In genomic region chr1:230379462-230379861, GRCh38 we compare ENCODE assay signal across 22 cellular contexts. TPM values are rescaled to one million over a fixed set of nuclear protein-coding genes. Genes with fewer than 3 reads are reported as not detected.
A peak's percentile ranks its signal among the peaks of the same experiment; 100 is the strongest.
DNase-seq lines count a peak whose midpoint lies in the region; ATAC-seq, FAIRE-seq and TF ChIP-seq lines count a peak whose summit lies in the region.
"Had no signal": no experiment of that assay in that cellular context is flagged by ENCODE, and none has a peak within 500 bp of the region (broad histone marks: within the 10 kb centered on the region; RNA-seq: fewer than 3 reads in every experiment).

No MANE protein-coding gene starts in this region.

- WGBS in K562 (ENCODE audit: insufficient coverage, low coverage, missing lambda C conversion rate): 0% methylated on average over 3 of the region's 3 CpGs

- H3K9ac ChIP-seq in K562 (ENCODE audit: insufficient read depth in 1 of 2, low read depth in 2 of 2, low read length in 2 of 2): no peak overlapping the region
- H3K9ac ChIP-seq: BLaER1 treated with 17β-estradiol and CSF1 and Interleukin-3, amounts not matched to agents 10 nM and 100 nM had no signal

- no peak for TF ChIP-seq EP300 in K562 (IDR thresholded peaks at IDR 0.05; ENCODE audit: low read length)

- peaks cover 3 to 11% of the 10 kb centered on the region in 2 experiments; a peak in 3 of 5 replicates for H3K27me3 ChIP-seq in K562 (ENCODE audit: control insufficient read depth in 2 of 2, insufficient read depth in 2 of 2, low read length in 2 of 2)
- H3K27me3 ChIP-seq: BLaER1 treated with 17β-estradiol and CSF1 and Interleukin-3, amounts not matched to agents 10 nM and 100 nM had no signal

- intact Hi-C loops in K562 (cut with micrococcal nuclease): no loop called here

- H3K79me2 ChIP-seq in K562 (ENCODE audit: control insufficient read depth, insufficient read depth, low read length): no peaks in the 10 kb centered on the region

- no peak for FAIRE-seq in K562 (lab: Jason Lieb, UNC)
- FAIRE-seq: A549, D721Med, G401.6, GM12891, GM19239 had no signal

- peaks cover 16% of the 10 kb centered on the region for H3K27me3 Mint-ChIP-seq in activated naive CD4-positive, alpha-beta T cell treated with anti-CD3 and anti-CD28 coated beads, Interleukin-2, amount 50 U/mL, for 24 hours
- peaks cover 21% of the 10 kb centered on the region for H3K27me3 Mint-ChIP-seq in activated naive CD4-positive, alpha-beta T cell treated with anti-CD3 and anti-CD28 coated beads, Interleukin-2, amount 10 ng/mL, durations not matched to agents 7 days and 5 days

- TF ChIP-seq CTCF in HEK293 (tag by site-specific recombination; IDR thresholded peaks at IDR 0.05) (no peak), K562 (IDR thresholded peaks at IDR 0.05 in 2 of 3, conservative IDR thresholded peaks at IDR 0.05 in 1 of 3; ENCODE audit: insufficient read depth in 2 of 3, low read depth in 1 of 3, low read length in 3 of 3) (no peak)

- no peaks in the 10 kb centered on the region for H3K4me1 Mint-ChIP-seq in activated naive CD4-positive, alpha-beta T cell treated with anti-CD3 and anti-CD28 coated beads, Interleukin-2, amount 50 U/mL, for 24 hours
- H3K4me1 Mint-ChIP-seq in activated naive CD4-positive, alpha-beta T cell treated with anti-CD3 and anti-CD28 coated beads, Interleukin-2, amount 10 ng/mL, durations not matched to agents 7 days and 5 days: no peaks in the 10 kb centered on the region
- H3K4me1 Mint-ChIP-seq: B cell had no signal

- H3K4me1 ChIP-seq in HEK293 (ENCODE audit: control insufficient read depth, insufficient read depth, low read length): no peaks in the 10 kb centered on the region
- no peaks in the 10 kb centered on the region for H3K4me1 ChIP-seq in K562 (replicated peaks in 1 of 2; ENCODE audit: control insufficient read depth in 2 of 2, insufficient read depth in 2 of 2, low read length in 2 of 2)

- H3K4me2 ChIP-seq in K562 (ENCODE audit: insufficient read depth, low read length): no peak overlapping the region
- H3K4me2 ChIP-seq: A549; BLaER1 treated with 17β-estradiol and CSF1 and Interleukin-3, amounts not matched to agents 10 nM and 100 nM had no signal

- no peaks in the 10 kb centered on the region for H3K9me3 ChIP-seq in HEK293 (ENCODE audit: control insufficient read depth, insufficient read depth, low read depth, low read length)
- 0 out of 2 replicates have a peak, but pooled peaks cover 3% of the 10 kb centered on the region for H3K9me3 ChIP-seq in K562 (replicated peaks; ENCODE audit: control insufficient read depth, insufficient read depth, low read depth, low read length)

- H3K27ac ChIP-seq in HEK293 (ENCODE audit: extremely low read depth, low read depth, low read length): no peak overlapping the region
- no peak overlapping the region for H3K27ac ChIP-seq in K562 (ENCODE audit: extremely low read depth, low read depth, low read length)
- H3K27ac ChIP-seq: 22Rv1; A549; BLaER1 treated with 17β-estradiol and CSF1 and Interleukin-3, amounts not matched to agents 10 nM and 100 nM; C4-2B had no signal

- POLR2A ChIA-PET in HEK293 (lab: Yijun Ruan, JAX): no interaction called here
- POLR2A ChIA-PET in K562 (lab: Yijun Ruan, JAX): no interaction called here

- in situ Hi-C loops in K562 (cut with MboI): no loop called here

- no peak for DNase-seq in activated naive CD4-positive, alpha-beta T cell treated with anti-CD3 and anti-CD28 coated beads, Interleukin-2, amount 10 ng/mL, durations not matched to agents 7 days and 5 days
- DNase-seq in K562 (ENCODE audit: extremely low read depth in 1 of 4, low spot score in 3 of 4) (no peak), NCI-H2107 treated with DMSO at 0.1 percent for 48 hours (lab: John Stamatoyannopoulos, UW; ENCODE audit: unreplicated experiment) (no peak)
- DNase-seq: AML-193; Caco-2; Calu3; CD4-positive, alpha-beta T cell; CD8-positive, alpha-beta T cell; DMS79 treated with DMSO at 0.1 percent for 48 hours; GF-D8 had no signal

- H2AFZ ChIP-seq in K562 (ENCODE audit: low read depth, low read length): no peak overlapping the region

- H3K27ac Mint-ChIP-seq in activated naive CD4-positive, alpha-beta T cell treated with anti-CD3 and anti-CD28 coated beads, Interleukin-2, amount 50 U/mL, for 24 hours: peak overlapping the region; percentile 33
- H3K27ac Mint-ChIP-seq in activated naive CD4-positive, alpha-beta T cell treated with anti-CD3 and anti-CD28 coated beads, Interleukin-2, amount 10 ng/mL, durations not matched to agents 7 days and 5 days: no peak overlapping the region
- H3K27ac Mint-ChIP-seq: B cell; CD4-positive, alpha-beta T cell; CD8-positive, alpha-beta T cell had no signal

- H3K4me3 ChIP-seq in HEK293 (ENCODE audit: low read depth, low read length) (no peak overlapping the region), K562 (no peak overlapping the region)
- H3K4me3 ChIP-seq: A549 had no signal

- CTCF ChIA-PET in activated naive CD4-positive, alpha-beta T cell treated with anti-CD3 and anti-CD28 coated beads, Interleukin-2, amount 10 ng/mL, durations not matched to agents 7 days and 5 days (lab: Charles Lee): no interaction called here
- CTCF ChIA-PET in HEK293 (lab: Yijun Ruan, JAX): no interaction called here
- CTCF ChIA-PET in K562 (lab: Yijun Ruan, JAX; ENCODE audit: low intra/inter-chr PET ratio): no interaction called here

- H3K9me3 Mint-ChIP-seq in activated naive CD4-positive, alpha-beta T cell treated with anti-CD3 and anti-CD28 coated beads, Interleukin-2, amount 50 U/mL, for 24 hours: peaks cover 8% of the 10 kb centered on the region
- H3K9me3 Mint-ChIP-seq in activated naive CD4-positive, alpha-beta T cell treated with anti-CD3 and anti-CD28 coated beads, Interleukin-2, amount 10 ng/mL, durations not matched to agents 7 days and 5 days: peaks cover 11% of the 10 kb centered on the region

- no TSS peak for BruUV-seq in K562 (replicated peaks; lab: Mats Ljungman, UMichigan)

- no peaks in the 10 kb centered on the region for H3K36me3 Mint-ChIP-seq in activated naive CD4-positive, alpha-beta T cell treated with anti-CD3 and anti-CD28 coated beads, Interleukin-2, amount 50 U/mL, for 24 hours
- H3K36me3 Mint-ChIP-seq in activated naive CD4-positive, alpha-beta T cell treated with anti-CD3 and anti-CD28 coated beads, Interleukin-2, amount 10 ng/mL, durations not matched to agents 7 days and 5 days: no peaks in the 10 kb centered on the region
- H3K36me3 Mint-ChIP-seq: CD8-positive, alpha-beta T cell had no signal

- no peak for TF ChIP-seq POLR2A in K562 (conservative IDR thresholded peaks at IDR 0.05)

- no peaks in the 10 kb centered on the region for H3K9me1 ChIP-seq in K562 (ENCODE audit: control insufficient read depth, insufficient read depth, low read length)

- no peak overlapping the region for H3K4me3 Mint-ChIP-seq in activated naive CD4-positive, alpha-beta T cell treated with anti-CD3 and anti-CD28 coated beads, Interleukin-2, amount 50 U/mL, for 24 hours
- no peak overlapping the region for H3K4me3 Mint-ChIP-seq in activated naive CD4-positive, alpha-beta T cell treated with anti-CD3 and anti-CD28 coated beads, Interleukin-2, amount 10 ng/mL, durations not matched to agents 7 days and 5 days
- H3K4me3 Mint-ChIP-seq: B cell; CD4-positive, alpha-beta T cell; CD8-positive, alpha-beta T cell had no signal

- H3K36me3 ChIP-seq in HEK293 (ENCODE audit: control insufficient read depth in 2 of 2, insufficient read depth in 1 of 2, low read length in 2 of 2) (no peaks in the 10 kb centered on the region), K562 (ENCODE audit: control insufficient read depth, insufficient read depth, low read length) (no peaks in the 10 kb centered on the region)

- no peak for TF ChIP-seq RAD21 in K562 (CRISPR knock-in tag; conservative IDR thresholded peaks at IDR 0.05 in 1 of 2, IDR thresholded peaks at IDR 0.05 in 1 of 2)

- ATAC-seq in K562 (no peak), GM19328 (IDR thresholded peaks at IDR 0.05; ENCODE audit: unreplicated experiment) (no peak)
- ATAC-seq: A549; CD8-positive, alpha-beta T cell had no signal

- H4K20me1 ChIP-seq in K562 (replicated peaks; ENCODE audit: control insufficient read depth, insufficient read depth, low read length): no peaks in the 10 kb centered on the region

TF ChIP-seq in K562, 482 proteins besides CTCF, POLR2A, EP300 and RAD21:
- TF ChIP-seq ZNF436 (CRISPR knock-in tag; IDR thresholded peaks at IDR 0.05) (no peak), TRIM28 (IDR thresholded peaks at IDR 0.05) (0 out of 2 replicates have a peak, but pooled peaks have one; percentile 22), GABPB2 (CRISPR knock-in tag; conservative IDR thresholded peaks at IDR 0.05) (no peak), NR1H2 (CRISPR knock-in tag; IDR thresholded peaks at IDR 0.05) (no peak), ZFP36 (IDR thresholded peaks at IDR 0.05; ENCODE audit: low read depth, low read length, partially characterized antibody) (no peak), MYC (IDR thresholded peaks at IDR 0.05; ENCODE audit: low read depth, low read length) (no peak), MYC (CRISPR knock-in tag; IDR thresholded peaks at IDR 0.05; ENCODE audit: borderline replicate concordance, low read depth) (no peak), ZFP1 (CRISPR knock-in tag; IDR thresholded peaks at IDR 0.05) (peak; percentile 87)

RNA-seq across cellular contexts. Expression of gene PGBD5, which starts 46.7 kb away (rescaled TPM):
- 0.05 TPM in 1 of 2 replicates, not detected in the other for total RNA-seq in K562 (2011; cell fraction: chromatin; rRNA removed; ENCODE audit: low replicate concordance)
- 0.13 TPM in 1 of 2 replicates, not detected in the other for total RNA-seq in K562 (2011; cell fraction: nucleolus; rRNA removed)
- total RNA-seq in K562 (2011; cell fraction: nucleoplasm; rRNA removed): 0.07 TPM in 1 of 2 replicates, not detected in the other
- total RNA-seq in K562 (2014; rRNA removed) (under 0.01 and 0.08 TPM in 2 replicates), K562 (2014; rRNA removed; fragmentation: Illumina TruSeq; extraction: Trizol) (0.07 and 0.10 TPM in 2 replicates), K562 (2015; rRNA removed; fragmentation: Illumina TruSeq; extraction: Trizol) (0.04 and 0.40 TPM in 2 replicates), K562 (2021) (0.20 and 0.31 TPM in 2 replicates)
- polyA plus RNA-seq in K562 (2011; rRNA removed) (0.06 and 0.08 TPM in 2 replicates), K562 (2014; fragmentation: Illumina TruSeq; extraction: Trizol) (0.04 and 0.13 TPM in 2 replicates), K562 (2014; fragmentation: Nextera tagmentation; extraction: Ambion mirVana) (not detected), K562 (2014; rRNA removed) (0.31 TPM in 1 of 2 replicates, not detected in the other)
- 0.06 and 0.16 TPM in 2 replicates for polyA plus RNA-seq in K562 (2011; cell fraction: cytosol; rRNA removed)
- polyA plus RNA-seq in K562 (2011; cell fraction: nucleus; rRNA removed): 0.04 and 0.20 TPM in 2 replicates
- polyA plus RNA-seq in K562 (2012): 0.18 and 0.20 TPM in 2 replicates
- polyA minus RNA-seq in K562 (2011; rRNA and poly(A)+ RNA removed): 0.03 and 0.11 TPM in 2 replicates
- not detected in 2 replicates for polyA minus RNA-seq in K562 (2011; cell fraction: cytosol; rRNA and poly(A)+ RNA removed)
- polyA minus RNA-seq in K562 (2011; cell fraction: nucleus; rRNA and poly(A)+ RNA removed): under 0.01 and 0.13 TPM in 2 replicates
- total RNA-seq: B cell; CD4-positive, alpha-beta T cell; CD8-positive, alpha-beta T cell had no signal
